Comparison of ENCODE assay signal across 8 cellular contexts in the genomic region with DNA sequence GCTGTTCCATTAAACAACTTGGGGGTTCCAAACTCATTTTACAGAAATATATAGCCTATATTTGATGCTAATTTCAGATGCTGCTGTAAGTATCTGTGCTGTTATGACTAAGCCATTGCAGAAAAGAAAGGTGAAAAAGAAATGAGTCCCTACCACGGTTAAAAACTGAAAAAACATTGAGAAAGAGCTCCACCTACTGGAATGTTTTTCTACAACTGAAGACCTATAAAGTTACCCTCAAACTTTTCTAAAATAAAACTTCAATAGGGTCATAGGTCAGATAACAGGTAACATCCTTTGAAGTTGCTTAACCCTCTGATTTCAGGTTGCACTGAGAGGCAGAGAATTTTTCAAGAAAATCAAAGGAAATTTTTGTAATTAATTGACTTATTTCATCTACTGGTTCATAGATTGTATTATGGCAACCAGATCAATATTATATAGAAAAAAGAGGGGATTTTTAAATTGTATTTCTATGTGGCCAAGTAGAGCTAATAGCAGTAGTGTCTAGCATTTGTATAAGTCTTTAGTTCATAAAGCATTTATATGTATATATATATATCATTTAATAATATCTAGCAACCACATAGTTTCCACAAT.
DNase-seq lines count a peak whose midpoint lies in the region; ATAC-seq and TF ChIP-seq lines count a peak whose summit lies in the region.

No MANE protein-coding gene starts in this region.

- peaks cover 4% of the 10 kb centered on the region for H3K27me3 Mint-ChIP-seq in type B pancreatic cell

- H3K27ac Mint-ChIP-seq in type B pancreatic cell, result no peak overlapping the region

- no peak overlapping the region for H3K4me3 ChIP-seq in fibroblast of lung (replicated peaks in 1 of 4; ENCODE audit: control extremely low read depth in 1 of 4, insufficient read depth in 1 of 4, low read depth in 3 of 4, low read length in 4 of 4)

- DNase-seq in SKM-1 treated with dmso at 0.1 percent for 144 hours (lab: John Stamatoyannopoulos, UW; ENCODE audit: unreplicated experiment) (peak; percentile 0), SKM-1 (lab: John Stamatoyannopoulos, UW; ENCODE audit: unreplicated experiment) (no peak), NCI-H69 (lab: John Stamatoyannopoulos, UW) (peak; percentile 82), fibroblast of lung (ENCODE audit: low read depth in 2 of 2) (peak; percentile 2 to 33), type B pancreatic cell (ENCODE audit: extremely low spot score, unreplicated experiment) (no peak), medulla oblongata (ENCODE audit: extremely low spot score) (no peak)
- no peak for DNase-seq in effector CD8-positive, alpha-beta T cell (lab: John Stamatoyannopoulos, UW)

- H3K27me3 ChIP-seq in fibroblast of lung (ENCODE audit: control insufficient read depth, insufficient read depth, low read length), result no peaks in the 10 kb centered on the region

- no peaks in the 10 kb centered on the region for H3K79me2 ChIP-seq in fibroblast of lung (ENCODE audit: control insufficient read depth, insufficient read depth, low read length)

- no peaks in the 10 kb centered on the region for H4K20me1 ChIP-seq in fibroblast of lung (ENCODE audit: control insufficient read depth, extremely low read depth, insufficient read depth, low read length)

- no peak overlapping the region for H2AFZ ChIP-seq in fibroblast of lung (ENCODE audit: low read length)

- no peaks in the 10 kb centered on the region for H3K9me3 ChIP-seq in fibroblast of lung (ENCODE audit: control insufficient read depth, insufficient read depth, low read depth, low read length)

- H3K4me3 Mint-ChIP-seq in type B pancreatic cell, result no peak overlapping the region

- peak in 1 of 2 donors; percentile 48 for TF ChIP-seq CTCF in fibroblast of lung (conservative IDR thresholded peaks at IDR 0.05 in 1 of 2, IDR thresholded peaks at IDR 0.05 in 1 of 2; ENCODE audit: low read depth in 1 of 2, low read length in 2 of 2)
- peak; percentile 76 for TF ChIP-seq CTCF in type B pancreatic cell (conservative IDR thresholded peaks at IDR 0.05)

- peak; percentile 79 for ATAC-seq in HG02981 (IDR thresholded peaks at IDR 0.05; ENCODE audit: unreplicated experiment)

- no peaks in the 10 kb centered on the region for H3K4me1 Mint-ChIP-seq in type B pancreatic cell (ENCODE audit: unreplicated experiment)

- no peaks in the 10 kb centered on the region for H3K36me3 ChIP-seq in fibroblast of lung (ENCODE audit: control insufficient read depth, insufficient read depth, low read length)

- H3K4me2 ChIP-seq in fibroblast of lung (ENCODE audit: extremely low read depth, insufficient read depth, low read length), result no peak overlapping the region

- no peak overlapping the region for H3K27ac ChIP-seq in fibroblast of lung (ENCODE audit: insufficient read depth, low read length)

- no peaks in the 10 kb centered on the region for H3K36me3 Mint-ChIP-seq in type B pancreatic cell

- no peak overlapping the region for H3K9ac ChIP-seq in fibroblast of lung (ENCODE audit: insufficient read depth, low read length)

- H3K4me1 ChIP-seq in fibroblast of lung (ENCODE audit: control insufficient read depth, extremely low read depth, insufficient read depth, low read length), result no peaks in the 10 kb centered on the region

- H3K9me3 Mint-ChIP-seq in type B pancreatic cell, result no peaks in the 10 kb centered on the region

Comparison
In these comparisons a context has a peak if more than half of its experiments do, and no peak if none do; other contexts are left out.
1. DNase-seq: peak in SKM-1 treated with dmso at 0.1 percent for 144 hours (single experiment), NCI-H69 (single experiment) and fibroblast of lung (2 of 2); none in SKM-1 (single experiment), type B pancreatic cell (single experiment), effector CD8-positive, alpha-beta T cell (single experiment) and medulla oblongata (single experiment).